ENCODE assay signal across 8 cellular contexts in genomic region chr7:149771199-149771636, GRCh38. TPM values are rescaled to one million over a fixed set of nuclear protein-coding genes. Genes with fewer than 3 reads are reported as not detected.
DNase-seq lines count a peak whose midpoint lies in the region; ATAC-seq and TF ChIP-seq lines count a peak whose summit lies in the region.

No MANE protein-coding gene starts in this region.

- H3K4me3 ChIP-seq in HL-60 (replicated peaks; ENCODE audit: insufficient read depth, low read length), result peak overlapping the region; percentile 41
- H3K4me3 ChIP-seq in ascending aorta, result peak overlapping the region; percentile 83 to 87
- peak overlapping the region; percentile 37 to 64 (median 55) for H3K4me3 ChIP-seq in right lobe of liver
- peak overlapping the region in 3 of 4 donors; percentile 64 to 93 (median 79) for H3K4me3 ChIP-seq in upper lobe of left lung

- H3K27ac ChIP-seq in HL-60 (replicated peaks), result peak overlapping the region; percentile 69
- H3K27ac ChIP-seq in ascending aorta, result no peak overlapping the region
- H3K27ac ChIP-seq in right lobe of liver, result peak overlapping the region in 2 of 3 donors; percentile 6 to 53
- peak overlapping the region; percentile 81 to 97 (median 94) for H3K27ac ChIP-seq in upper lobe of left lung

- TF ChIP-seq POLR2A in right lobe of liver (IDR thresholded peaks at IDR 0.05) (no peak), upper lobe of left lung (IDR thresholded peaks at IDR 0.05) (no peak)

- no peaks in the 10 kb centered on the region for H3K9me3 ChIP-seq in ascending aorta
- H3K9me3 ChIP-seq in right lobe of liver, result no peaks in the 10 kb centered on the region
- no peaks in the 10 kb centered on the region for H3K9me3 ChIP-seq in upper lobe of left lung

- TF ChIP-seq CTCF in HL-60 (IDR thresholded peaks at IDR 0.05; ENCODE audit: insufficient read depth, low read length) (no peak), ascending aorta (IDR thresholded peaks at IDR 0.05) (no peak), right lobe of liver (IDR thresholded peaks at IDR 0.05) (no peak), upper lobe of left lung (IDR thresholded peaks at IDR 0.05) (no peak)

- 17% methylated on average over 1 of the region's 13 CpGs for WGBS in right lobe of liver (ENCODE audit: insufficient coverage, low coverage, low lambda C conversion rate, missing lambda C conversion rate)
- 0 to 32% methylated on average over 2 to 13 of the region's 13 CpGs for WGBS in upper lobe of left lung, 2 donors

- H3K4me1 ChIP-seq in ascending aorta (peaks cover 5 to 10% of the 10 kb centered on the region in 2 donors), right lobe of liver (peaks cover 0 to 9% (median 2%) of the 10 kb centered on the region in 4 donors), upper lobe of left lung (peaks cover 30 to 45% (median 36%) of the 10 kb centered on the region in 4 donors)

- H3K36me3 ChIP-seq in ascending aorta (no peaks in the 10 kb centered on the region), right lobe of liver (peaks cover 0 to 2% (median 0%) of the 10 kb centered on the region in 4 donors), upper lobe of left lung (peaks cover 0 to 36% (median 14%) of the 10 kb centered on the region in 4 donors)

- H3K27me3 ChIP-seq in HL-60 (ENCODE audit: insufficient read depth, poor library complexity, severe bottlenecking), result peaks cover 2% of the 10 kb centered on the region
- H3K27me3 ChIP-seq in ascending aorta, result no peaks in the 10 kb centered on the region
- no peaks in the 10 kb centered on the region for H3K27me3 ChIP-seq in right lobe of liver
- H3K27me3 ChIP-seq in upper lobe of left lung, result no peaks in the 10 kb centered on the region

- DNase-seq in activated CD4-positive, alpha-beta T cell treated with anti-CD3 and anti-CD28 coated beads for 48 hours, result peak; percentile 27
- DNase-seq in activated CD4-positive, alpha-beta T cell treated with anti-CD3 and anti-CD28 coated beads for 4 hours, result no peak
- DNase-seq in HL-60 (ENCODE audit: low read depth in 1 of 2, low spot score in 1 of 2) (no peak), ascending aorta (ENCODE audit: low spot score in 2 of 2) (no peak), right lobe of liver (no peak), upper lobe of left lung (peak; percentile 35 to 73), GM19240 (ENCODE audit: insufficient read length, low spot score) (no peak), HuH-7 (ENCODE audit: low spot score) (no peak)

- intact Hi-C loops in ascending aorta (cut with DNase I), result loop anchor here (1.0 to 5.0 kb wide), 5 partner anchors 57 to 889 kb away; partner anchors contain the start of genes ATP6V0E2, EZH2 and ZNF862
- intact Hi-C loops in right lobe of liver (cut with DNase I), result no loop called here

- TF ChIP-seq EP300 in upper lobe of left lung (IDR thresholded peaks at IDR 0.05), result no peak

- no peak for ATAC-seq in right lobe of liver
- ATAC-seq in upper lobe of left lung (ENCODE audit: low FRiP score in 2 of 2), result no peak

RNA-seq across cellular contexts. Expression of gene ZNF467, which starts 2.2 kb away (rescaled TPM):
- total RNA-seq in ascending aorta (42.3 TPM), right lobe of liver (10 to 100 TPM in 1 of 6 experiments, 1 to 10 TPM in 5; 3.6 to 14.6 (median 5.8) TPM), upper lobe of left lung (10 to 100 TPM in 5 of 6 donors, 1 to 10 TPM in 1; 8.2 to 41.2 (median 17.4) TPM)

Comparison
In these comparisons a context has a peak if more than half of its experiments do, and no peak if none do; other contexts are left out.
1. DNase-seq: peak in activated CD4-positive, alpha-beta T cell treated with anti-CD3 and anti-CD28 coated beads for 48 hours (single experiment) and upper lobe of left lung (2 of 2); none in activated CD4-positive, alpha-beta T cell treated with anti-CD3 and anti-CD28 coated beads for 4 hours (0 of 2), HL-60 (0 of 2), ascending aorta (0 of 2), right lobe of liver (0 of 3), GM19240 (single experiment) and HuH-7 (single experiment).
2. H3K27ac ChIP-seq: peak in HL-60 (single experiment), right lobe of liver (2 of 3) and upper lobe of left lung (4 of 4); none in ascending aorta (0 of 2).
3. Peak in every context shown above with its lines, with median percentiles within 50 percentile points of each other: H3K4me3 ChIP-seq.